In the genomic region with DNA sequence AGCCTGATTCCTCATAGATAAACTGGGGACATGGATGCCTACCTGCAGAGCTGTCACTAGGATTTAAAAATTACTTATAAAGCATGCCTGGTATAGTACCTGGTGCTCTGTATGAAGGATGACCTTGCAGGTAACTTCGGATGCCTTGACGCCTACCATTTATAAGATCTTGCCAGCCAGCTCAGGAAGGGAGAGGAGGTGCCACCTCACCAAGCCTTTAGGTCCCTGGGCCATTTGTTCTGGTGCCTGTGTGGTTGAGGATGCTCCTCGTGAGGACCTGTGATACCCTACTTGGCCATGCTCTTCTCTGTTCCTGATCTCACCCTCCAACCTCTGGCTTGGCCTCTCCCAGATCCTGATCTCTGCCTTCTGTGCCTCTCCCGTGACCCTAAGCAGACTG, we compare ENCODE assay signal across 23 cellular contexts.
A peak's percentile ranks its signal among the peaks of the same experiment; 100 is the strongest.
DNase-seq lines count a peak whose midpoint lies in the region; ATAC-seq and TF ChIP-seq lines count a peak whose summit lies in the region.
"Had no signal": no experiment of that assay in that cellular context is flagged by ENCODE, and none has a peak within 500 bp of the region (broad histone marks: within the 10 kb centered on the region; RNA-seq: fewer than 3 reads in every experiment).

No MANE protein-coding gene starts in this region.

- no peaks in the 10 kb centered on the region for H3K36me3 ChIP-seq in esophagus muscularis mucosa
- H3K36me3 ChIP-seq: BE2C, BLaER1 had no signal

- DNase-seq in esophagus muscularis mucosa (ENCODE audit: extremely low spot score), result peak; percentile 91
- DNase-seq in cerebellar cortex (ENCODE audit: low spot score), result no peak
- DNase-seq in NK-92 treated with Interleukin-12 subunit alpha and Interleukin-12 subunit beta, amount 100 ng/mL, for 24 hours (lab: John Stamatoyannopoulos, UW), result no peak
- DNase-seq: 8988T; ACHN; BE2C; C1 segment of cervical spinal cord; CD4-positive, alpha-beta memory T cell; CD4-positive, CD25-positive, alpha-beta regulatory T cell; CD8-positive, alpha-beta memory T cell; COR-L47; DMS 273 treated with DMSO at 0.1 percent for 48 hours; DMS153; DMS53; DMS79; DND-41; EL; GDM1 had no signal

- no peak for TF ChIP-seq CTCF in esophagus muscularis mucosa (IDR thresholded peaks at IDR 0.05)
- TF ChIP-seq CTCF in nephron (IDR thresholded peaks at IDR 0.05; ENCODE audit: unreplicated experiment in 3 of 3), result no peak

- no peak overlapping the region for H3K4me3 ChIP-seq in esophagus muscularis mucosa
- H3K4me3 ChIP-seq: BLaER1, GM12878 had no signal

- H3K4me1 ChIP-seq in esophagus muscularis mucosa, result peaks cover 0 to 10% (median 0%) of the 10 kb centered on the region in 4 donors
- H3K4me1 ChIP-seq: BE2C, BLaER1 had no signal

- TF ChIP-seq EP300 in esophagus muscularis mucosa (IDR thresholded peaks at IDR 0.05), result no peak

- intact Hi-C loops in esophagus muscularis mucosa (cut with DNase I), result no loop called here

- H3K27me3 Mint-ChIP-seq in nephron (ENCODE audit: low read depth), result no peaks in the 10 kb centered on the region

- H3K9me3 Mint-ChIP-seq in nephron, result no peaks in the 10 kb centered on the region

- H3K36me3 Mint-ChIP-seq in nephron (ENCODE audit: low read depth), result no peaks in the 10 kb centered on the region
- H3K36me3 Mint-ChIP-seq: CD14-positive monocyte; CD4-positive, alpha-beta memory T cell; CD4-positive, CD25-positive, alpha-beta regulatory T cell; CD8-positive, alpha-beta memory T cell had no signal

- H3K4me3 Mint-ChIP-seq in nephron, result no peak overlapping the region
- H3K4me3 Mint-ChIP-seq: CD14-positive monocyte; CD4-positive, alpha-beta memory T cell; CD4-positive, CD25-positive, alpha-beta regulatory T cell; CD8-positive, alpha-beta memory T cell had no signal

- no peaks in the 10 kb centered on the region for H3K27me3 ChIP-seq in esophagus muscularis mucosa
- H3K27me3 ChIP-seq: BE2C, BLaER1 had no signal

- no peak for ATAC-seq in HG02610 (IDR thresholded peaks at IDR 0.05; ENCODE audit: unreplicated experiment)
- ATAC-seq: GM12878 had no signal

- H3K4me1 Mint-ChIP-seq in nephron, result peaks cover 44% of the 10 kb centered on the region
- H3K4me1 Mint-ChIP-seq: CD14-positive monocyte; CD4-positive, alpha-beta memory T cell; CD4-positive, CD25-positive, alpha-beta regulatory T cell; CD8-positive, alpha-beta memory T cell had no signal

- H3K27ac Mint-ChIP-seq in nephron, result peak overlapping the region in 2 of 3 experiments; percentile 41 to 53
- H3K27ac Mint-ChIP-seq: CD4-positive, alpha-beta memory T cell; CD4-positive, CD25-positive, alpha-beta regulatory T cell had no signal

- H3K27ac ChIP-seq in esophagus muscularis mucosa (replicated peaks in 1 of 4), result no peak overlapping the region
- H3K27ac ChIP-seq: BLaER1 had no signal

- no peak for TF ChIP-seq POLR2A in esophagus muscularis mucosa (IDR thresholded peaks at IDR 0.05; ENCODE audit: low read depth)

- H3K9me3 ChIP-seq in esophagus muscularis mucosa, result no peaks in the 10 kb centered on the region
- H3K9me3 ChIP-seq: BE2C had no signal

- 89% methylated on average over 4 of the region's 4 CpGs for WGBS in esophagus muscularis mucosa
